39 cellular contexts compared by ENCODE assay signal in the genomic region with DNA sequence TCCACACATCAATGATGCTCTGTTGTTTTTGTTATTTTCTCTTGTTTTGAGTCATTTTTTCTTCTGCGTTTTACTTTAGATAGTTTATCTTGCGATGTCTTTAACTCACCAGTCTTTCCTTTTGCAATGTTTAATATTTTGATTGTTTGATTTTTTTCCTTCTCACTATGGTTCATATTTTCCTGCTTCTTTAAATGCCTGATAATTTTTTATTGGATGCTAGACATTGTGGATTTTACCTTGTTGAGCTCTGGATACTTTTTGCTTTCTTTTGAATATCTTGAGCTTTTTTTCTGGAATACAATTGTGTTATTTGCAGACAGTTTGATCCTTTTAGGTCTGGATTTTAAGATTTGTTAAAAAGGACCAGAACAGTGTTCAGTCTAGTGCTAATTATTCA.
"Had no signal": no experiment of that assay in that cellular context is flagged by ENCODE, and none has a peak within 500 bp of the region (broad histone marks: within the 10 kb centered on the region; RNA-seq: fewer than 3 reads in every experiment).

No MANE protein-coding gene starts in this region.

- FAIRE-seq: astrocyte, bronchial epithelial cell had no signal

- H3K4me3 ChIP-seq: adrenal gland, ascending aorta, body of pancreas, breast epithelium, cardiac muscle cell had no signal

- H3K4me3 Mint-ChIP-seq: activated naive CD4-positive, alpha-beta T cell treated with anti-CD3 and anti-CD28 coated beads for 36 hours; activated naive CD4-positive, alpha-beta T cell treated with anti-CD3 and anti-CD28 coated beads, Interleukin-2, amount 10 ng/mL, durations not matched to agents 7 days and 5 days; activated naive CD4-positive, alpha-beta T cell treated with anti-CD3 and anti-CD28 coated beads, Interleukin-2, amount 50 U/mL, for 24 hours; activated naive CD8-positive, alpha-beta T cell; activated naive CD8-positive, alpha-beta T cell treated with anti-CD3 and anti-CD28 coated beads for 36 hours; activated naive CD8-positive, alpha-beta T cell treated with anti-CD3 and anti-CD28 coated beads, Interleukin-2, amount 10 ng/mL, durations not matched to agents 7 days and 5 days; activated naive CD8-positive, alpha-beta T cell treated with anti-CD3 and anti-CD28 coated beads, Interleukin-2, amount 50 U/mL, for 24 hours; activated T-cell treated with anti-CD3 and anti-CD28 coated beads, Interleukin-2, amount 50 U/mL, for 24 hours; activated T-cell treated with anti-CD3 and anti-CD28 coated beads, Interleukin-2, amount 50 U/mL, for 4 hours; activated T-cell treated with anti-CD3 and anti-CD28 coated beads, Interleukin-2, amount 50 U/mL, for 72 hours; activated T-helper 1 cell treated with anti-CD3 and anti-CD28 coated beads, Interleukin-12 subunit alpha, Interleukin-12 subunit beta, Interleukin-2, Interleukin-4 antibody, amounts not matched to agents 30 ng/mL and 10 ng/mL and 1 ng/mL, durations not matched to agents 14 hours and 24 hours and 36 hours; activated T-helper 17 cell treated with anti-CD3 and anti-CD28 coated beads, Interleukin-2, amount 50 U/mL, for 72 hours; brain; central memory CD8-positive, alpha-beta T cell had no signal

- H3K4me1 ChIP-seq: adrenal gland, body of pancreas had no signal

- H3K4me1 Mint-ChIP-seq: activated naive CD4-positive, alpha-beta T cell treated with anti-CD3 and anti-CD28 coated beads, Interleukin-2, amount 10 ng/mL, durations not matched to agents 7 days and 5 days; activated naive CD4-positive, alpha-beta T cell treated with anti-CD3 and anti-CD28 coated beads, Interleukin-2, amount 50 U/mL, for 24 hours; activated naive CD8-positive, alpha-beta T cell treated with anti-CD3 and anti-CD28 coated beads for 36 hours; activated naive CD8-positive, alpha-beta T cell treated with anti-CD3 and anti-CD28 coated beads, Interleukin-2, amount 10 ng/mL, durations not matched to agents 7 days and 5 days; activated naive CD8-positive, alpha-beta T cell treated with anti-CD3 and anti-CD28 coated beads, Interleukin-2, amount 50 U/mL, for 24 hours; activated T-helper 17 cell treated with anti-CD3 and anti-CD28 coated beads, Interleukin-2, amount 50 U/mL, for 72 hours; central memory CD8-positive, alpha-beta T cell had no signal

- H3K27ac ChIP-seq: adrenal gland, ascending aorta, body of pancreas, brain microvascular endothelial cell, breast epithelium, cardiac muscle cell had no signal

- DNase-seq: activated effector memory CD4-positive, alpha-beta T cell treated with anti-CD3 and anti-CD28 coated beads, Interleukin-2, amount 50 U/mL, for 16 hours; activated effector memory CD4-positive, alpha-beta T cell treated with Interleukin-2 at 50 U/mL for 16 hours; activated gamma-delta T cell; activated gamma-delta T cell treated with Interleukin-2 at 50 U/mL for 16 hours; activated naive CD4-positive, alpha-beta T cell; activated naive CD4-positive, alpha-beta T cell treated with anti-CD3 and anti-CD28 coated beads for 36 hours; activated naive CD4-positive, alpha-beta T cell treated with anti-CD3 and anti-CD28 coated beads, Interleukin-2, amount 10 ng/mL, durations not matched to agents 7 days and 5 days; activated naive CD4-positive, alpha-beta T cell treated with anti-CD3 and anti-CD28 coated beads, Interleukin-2, amount 50 U/mL, for 16 hours; activated naive CD8-positive, alpha-beta T cell treated with anti-CD3 and anti-CD28 coated beads for 36 hours; activated naive CD8-positive, alpha-beta T cell treated with anti-CD3 and anti-CD28 coated beads, Interleukin-2, amount 10 ng/mL, durations not matched to agents 7 days and 5 days; activated naive CD8-positive, alpha-beta T cell treated with anti-CD3 and anti-CD28 coated beads, Interleukin-2, amount 50 U/mL, for 24 hours; activated T-cell treated with anti-CD3 and anti-CD28 coated beads, Interleukin-2, amount 50 U/mL, for 1 hour; activated T-cell treated with anti-CD3 and anti-CD28 coated beads, Interleukin-2, amount 50 U/mL, for 24 hours; activated T-cell treated with anti-CD3 and anti-CD28 coated beads, Interleukin-2, amount 50 U/mL, for 4 hours; activated T-cell treated with anti-CD3 and anti-CD28 coated beads, Interleukin-2, amount 50 U/mL, for 48 hours; activated T-cell treated with anti-CD3 and anti-CD28 coated beads, Interleukin-2, amount 50 U/mL, for 72 hours; adrenal gland; amniotic stem cell; amygdala; anterior cingulate cortex; aorta; body of pancreas; brain microvascular endothelial cell; caudate nucleus; central memory CD4-positive, alpha-beta T cell; cerebellar nuclear complex had no signal

- H3K27ac Mint-ChIP-seq: activated naive CD4-positive, alpha-beta T cell treated with anti-CD3 and anti-CD28 coated beads for 36 hours; activated naive CD4-positive, alpha-beta T cell treated with anti-CD3 and anti-CD28 coated beads, Interleukin-2, amount 10 ng/mL, durations not matched to agents 7 days and 5 days; activated naive CD4-positive, alpha-beta T cell treated with anti-CD3 and anti-CD28 coated beads, Interleukin-2, amount 50 U/mL, for 24 hours; activated naive CD4-positive, alpha-beta T cell treated with anti-CD3 and anti-CD28 coated beads, Interleukin-2, amount 50 U/mL, for 72 hours; activated naive CD8-positive, alpha-beta T cell; activated naive CD8-positive, alpha-beta T cell treated with anti-CD3 and anti-CD28 coated beads for 36 hours; activated naive CD8-positive, alpha-beta T cell treated with anti-CD3 and anti-CD28 coated beads, Interleukin-2, amount 10 ng/mL, durations not matched to agents 7 days and 5 days; activated naive CD8-positive, alpha-beta T cell treated with anti-CD3 and anti-CD28 coated beads, Interleukin-2, amount 50 U/mL, for 24 hours; activated T-cell treated with anti-CD3 and anti-CD28 coated beads, Interleukin-2, amount 50 U/mL, for 24 hours; activated T-cell treated with anti-CD3 and anti-CD28 coated beads, Interleukin-2, amount 50 U/mL, for 72 hours; activated T-helper 1 cell treated with anti-CD3 and anti-CD28 coated beads, Interleukin-12 subunit alpha, Interleukin-12 subunit beta, Interleukin-2, Interleukin-4 antibody, amounts not matched to agents 30 ng/mL and 10 ng/mL and 1 ng/mL, durations not matched to agents 14 hours and 24 hours and 36 hours; activated T-helper 17 cell treated with anti-CD3 and anti-CD28 coated beads, Interleukin-2, amount 50 U/mL, for 72 hours; activated T-helper 2 cell treated with anti-CD3 and anti-CD28 coated beads, Interferon-gamma antibody, Interleukin-2, Interleukin-4, amounts not matched to agents 10 μg/mL and 5 μg/mL and 100 μg/mL, durations not matched to agents 14 hours and 24 hours and 36 hours; brain had no signal

- H3K9me3 Mint-ChIP-seq: activated naive CD4-positive, alpha-beta T cell treated with anti-CD3 and anti-CD28 coated beads for 36 hours; activated naive CD4-positive, alpha-beta T cell treated with anti-CD3 and anti-CD28 coated beads, Interleukin-2, amount 10 ng/mL, durations not matched to agents 7 days and 5 days; activated naive CD8-positive, alpha-beta T cell treated with anti-CD3 and anti-CD28 coated beads for 36 hours; activated T-cell treated with anti-CD3 and anti-CD28 coated beads, Interleukin-2, amount 50 U/mL, for 24 hours; activated T-helper 1 cell treated with anti-CD3 and anti-CD28 coated beads, Interleukin-12 subunit alpha, Interleukin-12 subunit beta, Interleukin-2, Interleukin-4 antibody, amounts not matched to agents 30 ng/mL and 10 ng/mL and 1 ng/mL, durations not matched to agents 14 hours and 24 hours and 36 hours; activated T-helper 2 cell treated with anti-CD3 and anti-CD28 coated beads, Interferon-gamma antibody, Interleukin-2, Interleukin-4, amounts not matched to agents 10 μg/mL and 5 μg/mL and 100 μg/mL, durations not matched to agents 14 hours and 24 hours and 36 hours; central memory CD8-positive, alpha-beta T cell had no signal

- H3K27me3 ChIP-seq: adrenal gland, ascending aorta, body of pancreas, brain microvascular endothelial cell, breast epithelium, cardiac muscle cell had no signal

- H3K27me3 Mint-ChIP-seq: activated naive CD4-positive, alpha-beta T cell treated with anti-CD3 and anti-CD28 coated beads, Interleukin-2, amount 10 ng/mL, durations not matched to agents 7 days and 5 days; activated naive CD8-positive, alpha-beta T cell treated with anti-CD3 and anti-CD28 coated beads, Interleukin-2, amount 10 ng/mL, durations not matched to agents 7 days and 5 days; brain had no signal

- H3K36me3 Mint-ChIP-seq: activated naive CD4-positive, alpha-beta T cell treated with anti-CD3 and anti-CD28 coated beads, Interleukin-2, amount 10 ng/mL, durations not matched to agents 7 days and 5 days; activated naive CD4-positive, alpha-beta T cell treated with anti-CD3 and anti-CD28 coated beads, Interleukin-2, amount 50 U/mL, for 24 hours; activated naive CD8-positive, alpha-beta T cell; activated naive CD8-positive, alpha-beta T cell treated with anti-CD3 and anti-CD28 coated beads for 36 hours; activated naive CD8-positive, alpha-beta T cell treated with anti-CD3 and anti-CD28 coated beads, Interleukin-2, amount 10 ng/mL, durations not matched to agents 7 days and 5 days had no signal

- H3K36me3 ChIP-seq: adrenal gland, ascending aorta, brain microvascular endothelial cell, breast epithelium, cardiac muscle cell had no signal

- H3K9me3 ChIP-seq: adrenal gland, ascending aorta, body of pancreas had no signal
